Comparison of ENCODE assay signal across 12 cellular contexts in the genomic region with DNA sequence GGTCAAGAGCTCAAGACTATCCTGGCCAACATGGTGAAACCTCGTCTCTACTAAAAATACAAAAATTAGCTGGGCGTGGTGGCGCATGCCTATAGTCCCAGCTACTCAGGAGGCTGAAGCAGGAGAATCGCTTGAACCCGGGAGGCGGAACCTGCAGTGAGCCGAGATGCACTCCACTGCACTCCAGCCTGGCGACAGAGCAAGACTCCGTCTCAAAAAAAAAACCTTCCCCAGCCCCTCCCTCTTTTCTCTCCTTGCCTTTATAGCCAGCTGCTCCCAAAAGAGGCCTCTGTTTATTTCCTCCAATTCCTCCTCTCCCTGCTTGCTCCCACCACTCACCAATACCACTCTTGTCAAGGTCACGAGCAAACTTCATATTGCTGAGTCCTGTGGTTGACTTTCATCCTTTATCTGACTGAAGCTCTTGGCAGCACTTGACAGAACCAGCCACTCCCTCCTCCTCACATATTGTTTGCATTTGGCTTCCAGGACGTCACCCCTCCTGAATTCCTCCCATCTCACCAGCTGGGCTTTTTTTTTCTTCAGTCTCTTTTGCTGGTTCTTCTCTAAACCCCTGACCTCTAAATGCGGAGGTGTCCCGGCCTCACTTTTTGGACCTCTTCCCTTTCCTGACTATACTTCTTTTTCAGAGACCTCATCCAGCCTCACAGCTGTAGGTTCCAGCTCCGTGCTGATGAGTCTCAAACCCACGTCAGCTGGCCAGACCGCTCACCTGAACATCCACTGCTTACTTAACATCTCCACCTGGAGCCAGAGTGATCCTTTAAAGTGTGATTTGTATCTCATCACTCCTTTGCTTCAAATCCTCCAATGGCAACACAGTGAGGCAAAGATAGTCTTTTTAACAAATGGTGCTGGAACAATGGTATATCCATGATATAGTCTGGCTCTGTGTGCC.
DNase-seq lines count a peak whose midpoint lies in the region; ATAC-seq and TF ChIP-seq lines count a peak whose summit lies in the region.
"Had no signal": no experiment of that assay in that cellular context is flagged by ENCODE, and none has a peak within 500 bp of the region (broad histone marks: within the 10 kb centered on the region; RNA-seq: fewer than 3 reads in every experiment).

No MANE protein-coding gene starts in this region.

- intact Hi-C loops in OCI-LY7 (cut with micrococcal nuclease; ENCODE audit: unreplicated experiment) (no loop called here), lower leg skin (cut with DNase I; ENCODE audit: low total_unique reads) (no loop called here)

- no peak for TF ChIP-seq CTCF in neural progenitor cell (IDR thresholded peaks at IDR 0.05)
- no peak for TF ChIP-seq CTCF in OCI-LY7 (conservative IDR thresholded peaks at IDR 0.05; ENCODE audit: low read length)
- no peak for TF ChIP-seq CTCF in lower leg skin (IDR thresholded peaks at IDR 0.05)

- H3K4me1 ChIP-seq in neural progenitor cell (no peaks in the 10 kb centered on the region), OCI-LY7 (ENCODE audit: insufficient read depth, low read length, poor library complexity, severe bottlenecking) (no peaks in the 10 kb centered on the region)

- H3K4me3 ChIP-seq in neural progenitor cell (no peak overlapping the region), OCI-LY7 (ENCODE audit: low read depth, low read length, poor library complexity, severe bottlenecking) (no peak overlapping the region), lower leg skin (ENCODE audit: low read depth, poor library complexity, severe bottlenecking) (no peak overlapping the region)
- H3K4me3 ChIP-seq: SK-N-MC had no signal

- H3K27me3 Mint-ChIP-seq in neural progenitor cell (ENCODE audit: insufficient read depth, low read depth), result peaks cover 4% of the 10 kb centered on the region
- H3K27me3 Mint-ChIP-seq: central memory CD8-positive, alpha-beta T cell had no signal

- BruUV-seq in OCI-LY7 (replicated peaks; lab: Mats Ljungman, UMichigan), result no TSS peak

- H3K79me2 ChIP-seq in neural progenitor cell (ENCODE audit: low read depth), result no peaks in the 10 kb centered on the region
- no peaks in the 10 kb centered on the region for H3K79me2 ChIP-seq in OCI-LY7 (ENCODE audit: insufficient read depth, low read depth, low read length)

- H4K20me1 ChIP-seq in neural progenitor cell (ENCODE audit: low read depth) (no peaks in the 10 kb centered on the region), OCI-LY7 (ENCODE audit: insufficient read depth, low read length) (no peaks in the 10 kb centered on the region)

- DNase-seq in GM03348 (ENCODE audit: low spot score) (peak; percentile 70), NCI-H2029 (lab: John Stamatoyannopoulos, UW) (peak; percentile 58), dermis blood vessel endothelial cell (peak; percentile 15), neural progenitor cell (ENCODE audit: low spot score) (no peak), OCI-LY7 (ENCODE audit: low spot score) (no peak), lower leg skin (ENCODE audit: low spot score in 2 of 2) (no peak)
- DNase-seq: GF-D8, natural killer cell, NCI-H446 had no signal

- H3K36me3 Mint-ChIP-seq in neural progenitor cell, result no peaks in the 10 kb centered on the region
- H3K36me3 Mint-ChIP-seq: natural killer cell had no signal

- POLR2A ChIA-PET in OCI-LY7 (lab: Charles Lee), result interaction anchor here (1.0 kb wide), 1 partner anchor 18 kb away, joined by 3 read pairs; no protein-coding TSS in a partner anchor

- H3K4me2 ChIP-seq in neural progenitor cell, result no peak overlapping the region
- H3K4me2 ChIP-seq in OCI-LY7 (ENCODE audit: low read length), result no peak overlapping the region

- no peaks in the 10 kb centered on the region for H3F3A ChIP-seq in neural progenitor cell (ENCODE audit: low read depth)

- no peaks in the 10 kb centered on the region for H3K9me2 ChIP-seq in OCI-LY7 (ENCODE audit: insufficient read depth, low read length)

- no peak overlapping the region for H3K4me3 Mint-ChIP-seq in neural progenitor cell
- H3K4me3 Mint-ChIP-seq: central memory CD8-positive, alpha-beta T cell; natural killer cell had no signal

- ATAC-seq in HG02763 (IDR thresholded peaks at IDR 0.05; ENCODE audit: unreplicated experiment), result no peak
- ATAC-seq: natural killer cell had no signal

- H3K27ac ChIP-seq in neural progenitor cell (no peak overlapping the region), OCI-LY7 (ENCODE audit: low read depth, low read length, poor library complexity, severe bottlenecking) (no peak overlapping the region)
- H3K27ac ChIP-seq: SK-N-MC had no signal

- H3K36me3 ChIP-seq in neural progenitor cell (no peaks in the 10 kb centered on the region), OCI-LY7 (ENCODE audit: insufficient read depth, low read length) (no peaks in the 10 kb centered on the region)

- no peaks in the 10 kb centered on the region for H3K27me3 ChIP-seq in neural progenitor cell

- H3K9me3 ChIP-seq in neural progenitor cell (ENCODE audit: low read depth), result no peaks in the 10 kb centered on the region
- H3K9me3 ChIP-seq in OCI-LY7 (ENCODE audit: low read length), result no peaks in the 10 kb centered on the region

- H2AFZ ChIP-seq in neural progenitor cell (replicated peaks) (no peak overlapping the region), OCI-LY7 (ENCODE audit: low read length) (no peak overlapping the region)

- peak overlapping the region; percentile 1 for H3K27ac Mint-ChIP-seq in neural progenitor cell
- H3K27ac Mint-ChIP-seq: natural killer cell had no signal

- no peak overlapping the region for H3K9ac ChIP-seq in neural progenitor cell

- TF ChIP-seq POLR2A in lower leg skin (IDR thresholded peaks at IDR 0.05), result no peak

- H3K9me3 Mint-ChIP-seq in neural progenitor cell, result peaks cover 10% of the 10 kb centered on the region
- H3K9me3 Mint-ChIP-seq: central memory CD8-positive, alpha-beta T cell; natural killer cell had no signal

- WGBS in lower leg skin, 2 donors, result 52 to 53% methylated on average over 16 of the region's 16 CpGs

- H3K4me1 Mint-ChIP-seq in neural progenitor cell, result peaks cover 6% of the 10 kb centered on the region
- H3K4me1 Mint-ChIP-seq: natural killer cell had no signal

- CTCF ChIA-PET in OCI-LY7 (lab: Charles Lee; ENCODE audit: unreplicated experiment), result no interaction called here

Comparison
In these comparisons a context has a peak if more than half of its experiments do, and no peak if none do; other contexts are left out.
1. DNase-seq: peak in GM03348 (single experiment), NCI-H2029 (single experiment) and dermis blood vessel endothelial cell (single experiment); none in neural progenitor cell (single experiment), OCI-LY7 (single experiment) and lower leg skin (0 of 2).